Comparison of ENCODE assay signal across 18 cellular contexts in genomic region chr10:13648425-13648824, GRCh38.
A peak's percentile ranks its signal among the peaks of the same experiment; 100 is the strongest.
DNase-seq lines count a peak whose midpoint lies in the region; ATAC-seq and TF ChIP-seq lines count a peak whose summit lies in the region.
"Had no signal": no experiment of that assay in that cellular context is flagged by ENCODE, and none has a peak within 500 bp of the region (broad histone marks: within the 10 kb centered on the region; RNA-seq: fewer than 3 reads in every experiment).

No MANE protein-coding gene starts in this region.

- H3K14ac ChIP-seq in neuronal stem cell (ENCODE audit: low read length), result no peak overlapping the region

- no peak overlapping the region for H2BK15ac ChIP-seq in neuronal stem cell (ENCODE audit: low read length)

- no peak overlapping the region for H4K91ac ChIP-seq in neuronal stem cell (ENCODE audit: low read depth, low read length, poor library complexity)

- intact Hi-C loops in CD4-positive, alpha-beta T cell (cut with DNase I, micrococcal nuclease), result no loop called here
- intact Hi-C loops in naive thymus-derived CD4-positive, alpha-beta T cell (cut with micrococcal nuclease), result no loop called here
- intact Hi-C loops in left lung (cut with DNase I), result no loop called here

- TF ChIP-seq CTCF in CD4-positive, alpha-beta T cell (IDR thresholded peaks at IDR 0.05), result no peak
- no peak for TF ChIP-seq CTCF in left lung (IDR thresholded peaks at IDR 0.05)

- H3K27ac Mint-ChIP-seq in activated T-cell treated with anti-CD3 and anti-CD28 coated beads, Interleukin-2, amount 50 U/mL, for 72 hours, result peak overlapping the region; percentile 35
- peak overlapping the region; percentile 41 for H3K27ac Mint-ChIP-seq in CD4-positive, alpha-beta T cell
- peak overlapping the region in 6 of 9 donors; percentile 0 to 87 (median 45) for H3K27ac Mint-ChIP-seq in naive thymus-derived CD4-positive, alpha-beta T cell
- H3K27ac Mint-ChIP-seq: IgD-negative memory B cell had no signal

- no peaks in the 10 kb centered on the region for H3K9me3 Mint-ChIP-seq in activated T-cell treated with anti-CD3 and anti-CD28 coated beads, Interleukin-2, amount 50 U/mL, for 72 hours
- no peaks in the 10 kb centered on the region for H3K9me3 Mint-ChIP-seq in CD4-positive, alpha-beta T cell
- H3K9me3 Mint-ChIP-seq in naive thymus-derived CD4-positive, alpha-beta T cell, result no peaks in the 10 kb centered on the region
- H3K9me3 Mint-ChIP-seq: IgD-negative memory B cell had no signal

- WGBS in neuronal stem cell (ENCODE audit: extremely low coverage in 2 of 2, insufficient read length in 2 of 2, insufficient replicate concordance in 1 of 2), 2 donors, result no CpG with 5 or more reads among the region's 12 CpGs

- H2BK120ac ChIP-seq in neuronal stem cell (ENCODE audit: low read depth, low read length), result no peak overlapping the region

- H3K36me3 ChIP-seq in KOPT-K1 (ENCODE audit: insufficient read depth, low read length) (peaks cover 63% of the 10 kb centered on the region), left lung (peaks cover 0 to 88% of the 10 kb centered on the region in 2 donors), neuronal stem cell (replicated peaks in 1 of 2; ENCODE audit: control insufficient read depth in 2 of 2, insufficient read depth in 2 of 2, low read length in 2 of 2) (peaks cover 30 to 100% of the 10 kb centered on the region in 2 donors)
- H3K36me3 ChIP-seq in naive thymus-derived CD4-positive, alpha-beta T cell (ENCODE audit: control insufficient read depth in 2 of 3, insufficient read depth in 3 of 3, low read length in 3 of 3), result peaks cover 0 to 15% (median 0%) of the 10 kb centered on the region in 3 experiments
- H3K36me3 ChIP-seq: BE2C had no signal

- no peak for ATAC-seq in activated T-cell treated with anti-CD3 and anti-CD28 coated beads, Interleukin-2, amount 50 U/mL, for 72 hours (replicated peaks in 1 of 2)
- ATAC-seq in CD4-positive, alpha-beta T cell (ENCODE audit: poor library complexity), result peak; percentile 73
- no peak for ATAC-seq in naive thymus-derived CD4-positive, alpha-beta T cell
- ATAC-seq in left lung, result no peak
- ATAC-seq: PC-3 had no signal

- peaks cover 5 to 7% of the 10 kb centered on the region in 2 donors for H3K4me1 ChIP-seq in naive thymus-derived CD4-positive, alpha-beta T cell (ENCODE audit: control insufficient read depth in 2 of 2, insufficient read depth in 2 of 2, low read length in 2 of 2)
- H3K4me1 ChIP-seq in left lung, result no peaks in the 10 kb centered on the region
- H3K4me1 ChIP-seq in neuronal stem cell (ENCODE audit: control insufficient read depth in 2 of 2, insufficient read depth in 1 of 2, low read depth in 1 of 2, low read length in 2 of 2), result peaks cover 0 to 2% of the 10 kb centered on the region in 2 donors
- H3K4me1 ChIP-seq: BE2C had no signal

- H3K27me3 Mint-ChIP-seq in activated T-cell treated with anti-CD3 and anti-CD28 coated beads, Interleukin-2, amount 50 U/mL, for 72 hours (ENCODE audit: low read depth), result no peaks in the 10 kb centered on the region
- H3K27me3 Mint-ChIP-seq in CD4-positive, alpha-beta T cell, result no peaks in the 10 kb centered on the region
- H3K27me3 Mint-ChIP-seq in naive thymus-derived CD4-positive, alpha-beta T cell, result no peaks in the 10 kb centered on the region
- H3K27me3 Mint-ChIP-seq: IgD-negative memory B cell had no signal

- no peak overlapping the region for H3K27ac ChIP-seq in CD4-positive, alpha-beta T cell (ENCODE audit: low read depth, low read length)
- H3K27ac ChIP-seq in KOPT-K1 (ENCODE audit: low read depth, low read length, poor library complexity, severe bottlenecking) (peak overlapping the region; percentile 37), left lung (no peak overlapping the region), neuronal stem cell (replicated peaks; ENCODE audit: low read length) (no peak overlapping the region)
- H3K27ac ChIP-seq in naive thymus-derived CD4-positive, alpha-beta T cell (ENCODE audit: low read depth, low read length), result no peak overlapping the region

- no peak overlapping the region for H2BK5ac ChIP-seq in neuronal stem cell (ENCODE audit: low read length)

- H2BK12ac ChIP-seq in neuronal stem cell (ENCODE audit: low read length), result no peak overlapping the region

- H3K79me1 ChIP-seq in neuronal stem cell (ENCODE audit: low read depth, low read length), result no peaks in the 10 kb centered on the region

- H3K4me2 ChIP-seq in neuronal stem cell (ENCODE audit: insufficient read depth, low read length, poor library complexity, severe bottlenecking), result no peak overlapping the region

- peaks cover 34% of the 10 kb centered on the region for H3K4me1 Mint-ChIP-seq in activated T-cell treated with anti-CD3 and anti-CD28 coated beads, Interleukin-2, amount 50 U/mL, for 72 hours (ENCODE audit: low read depth)
- peaks cover 21% of the 10 kb centered on the region for H3K4me1 Mint-ChIP-seq in CD4-positive, alpha-beta T cell (ENCODE audit: low read depth)
- H3K4me1 Mint-ChIP-seq in naive thymus-derived CD4-positive, alpha-beta T cell, result peaks cover 0 to 17% (median 16%) of the 10 kb centered on the region in 7 donors
- H3K4me1 Mint-ChIP-seq: IgD-negative memory B cell had no signal

- DNase-seq in activated T-cell treated with anti-CD3 and anti-CD28 coated beads, Interleukin-2, amount 50 U/mL, for 72 hours, result no peak
- no peak for DNase-seq in activated T-cell treated with anti-CD3 and anti-CD28 coated beads, Interleukin-2, amount 50 U/mL, for 1 hour
- DNase-seq in CD4-positive, alpha-beta T cell, result no peak
- DNase-seq in naive thymus-derived CD4-positive, alpha-beta T cell, result peak in 5 of 9 donors; percentile 2 to 38 (median 29)
- no peak for DNase-seq in iPS-NIHi11 (ENCODE audit: low spot score)
- no peak for DNase-seq in left lung
- DNase-seq in neuronal stem cell (ENCODE audit: low spot score), result no peak
- DNase-seq: BE2C, DMS79, H7, NCI-H1105 treated with DMSO at 0.1 percent for 48 hours, NCI-H1694, NCI-H345, NCI-H524 treated with DMSO at 0.1 percent for 48 hours, PC-3, RPMI8226 had no signal

- no peak overlapping the region for H4K8ac ChIP-seq in neuronal stem cell (ENCODE audit: low read depth, low read length)

- peaks cover 0 to 2% of the 10 kb centered on the region in 2 donors for H3K36me3 Mint-ChIP-seq in activated T-cell treated with anti-CD3 and anti-CD28 coated beads, Interleukin-2, amount 50 U/mL, for 72 hours (ENCODE audit: insufficient read depth in 2 of 2)
- H3K36me3 Mint-ChIP-seq in CD4-positive, alpha-beta T cell (ENCODE audit: low read depth), result peaks cover 47% of the 10 kb centered on the region
- H3K36me3 Mint-ChIP-seq in naive thymus-derived CD4-positive, alpha-beta T cell, result peaks cover 0 to 50% (median 23%) of the 10 kb centered on the region in 5 donors

- no peak overlapping the region for H3K9ac ChIP-seq in neuronal stem cell (ENCODE audit: low read depth, low read length, poor library complexity)

- H3K27me3 ChIP-seq in CD4-positive, alpha-beta T cell (ENCODE audit: control insufficient read depth, insufficient read depth, low read length), result no peaks in the 10 kb centered on the region
- no peaks in the 10 kb centered on the region for H3K27me3 ChIP-seq in naive thymus-derived CD4-positive, alpha-beta T cell (ENCODE audit: control insufficient read depth in 2 of 2, insufficient read depth in 2 of 2, low read length in 2 of 2)
- H3K27me3 ChIP-seq in left lung, result no peaks in the 10 kb centered on the region
- H3K27me3 ChIP-seq in neuronal stem cell (ENCODE audit: control insufficient read depth in 3 of 3, insufficient read depth in 3 of 3, low read depth in 1 of 3, low read length in 3 of 3), result no peaks in the 10 kb centered on the region
- H3K27me3 ChIP-seq: BE2C had no signal

- CTCF ChIA-PET in CD4-positive, alpha-beta T cell (lab: Charles Lee), result no interaction called here
- CTCF ChIA-PET in naive thymus-derived CD4-positive, alpha-beta T cell (lab: Charles Lee), result no interaction called here

- no peak overlapping the region for H3K23ac ChIP-seq in neuronal stem cell (ENCODE audit: low read depth, low read length, poor library complexity)

- no peak overlapping the region for H2AFZ ChIP-seq in neuronal stem cell (ENCODE audit: low read length)

- H3K18ac ChIP-seq in neuronal stem cell (ENCODE audit: low read length), result no peak overlapping the region

- no peak overlapping the region for H3K4me3 ChIP-seq in naive thymus-derived CD4-positive, alpha-beta T cell (ENCODE audit: low read length)
- H3K4me3 ChIP-seq in left lung (no peak overlapping the region), neuronal stem cell (ENCODE audit: low read length in 2 of 2) (no peak overlapping the region)

- POLR2A ChIA-PET in CD4-positive, alpha-beta T cell (lab: Charles Lee), result interaction anchor here (0.5 kb wide), 1 partner anchor 527 kb away, joined by 3 read pairs; no protein-coding TSS in a partner anchor
- POLR2A ChIA-PET in naive thymus-derived CD4-positive, alpha-beta T cell (lab: Charles Lee), result no interaction called here

- H2AK5ac ChIP-seq in neuronal stem cell (ENCODE audit: low read depth, low read length), result no peak overlapping the region

- H3K4me3 Mint-ChIP-seq in activated T-cell treated with anti-CD3 and anti-CD28 coated beads, Interleukin-2, amount 50 U/mL, for 72 hours, result no peak overlapping the region
- H3K4me3 Mint-ChIP-seq in CD4-positive, alpha-beta T cell, result no peak overlapping the region
- H3K4me3 Mint-ChIP-seq in naive thymus-derived CD4-positive, alpha-beta T cell, result peak overlapping the region in 3 of 10 donors; percentile 18 to 38 (median 32)
- H3K4me3 Mint-ChIP-seq: IgD-negative memory B cell had no signal

- no peak overlapping the region for H3K4ac ChIP-seq in neuronal stem cell (ENCODE audit: low read length)

- H3K9me3 ChIP-seq in CD4-positive, alpha-beta T cell (ENCODE audit: control insufficient read depth, low read length), result no peaks in the 10 kb centered on the region
- H3K9me3 ChIP-seq in KOPT-K1 (ENCODE audit: insufficient read depth, low read length, poor library complexity, severe bottlenecking) (no peaks in the 10 kb centered on the region), left lung (no peaks in the 10 kb centered on the region), neuronal stem cell (replicated peaks in 1 of 2; ENCODE audit: control insufficient read depth in 2 of 2, insufficient read depth in 1 of 2, low read depth in 1 of 2, low read length in 2 of 2) (peaks cover 0 to 4% of the 10 kb centered on the region in 2 donors)
- no peaks in the 10 kb centered on the region for H3K9me3 ChIP-seq in naive thymus-derived CD4-positive, alpha-beta T cell (ENCODE audit: control insufficient read depth in 2 of 3, low read length in 3 of 3)
- H3K9me3 ChIP-seq: BE2C had no signal

Comparison
In these comparisons a context has a peak if more than half of its experiments do, and no peak if none do; other contexts are left out.
1. DNase-seq: peak in naive thymus-derived CD4-positive, alpha-beta T cell (5 of 9); none in activated T-cell treated with anti-CD3 and anti-CD28 coated beads, Interleukin-2, amount 50 U/mL, for 72 hours (0 of 2), activated T-cell treated with anti-CD3 and anti-CD28 coated beads, Interleukin-2, amount 50 U/mL, for 1 hour (single experiment), CD4-positive, alpha-beta T cell (0 of 10), iPS-NIHi11 (single experiment), left lung (0 of 2) and neuronal stem cell (single experiment).
2. Peak in every context shown above with its lines, with median percentiles within 50 percentile points of each other: H3K27ac Mint-ChIP-seq.